ENCODE assay signal across 1 cellular context in genomic region chr9:34046784-34047379, GRCh38.
TF ChIP-seq lines count a peak whose summit lies in the region.

No MANE protein-coding gene starts in this region.

TF ChIP-seq in WTC11, 78 proteins besides CTCF, POLR2A, EP300 and RAD21 (continued from another document):
- no peak for TF ChIP-seq IRF1 (CRISPR knock-in tag; IDR thresholded peaks at IDR 0.05)
- no peak for TF ChIP-seq ZNF263 (CRISPR knock-in tag; IDR thresholded peaks at IDR 0.05; ENCODE audit: low read depth)
- TF ChIP-seq ZNF121 (CRISPR knock-in tag; IDR thresholded peaks at IDR 0.05), result no peak
- TF ChIP-seq ERG (CRISPR knock-in tag; IDR thresholded peaks at IDR 0.05), result no peak
